ENCODE assay signal across 1 cellular context in genomic region chr1:230250676-230251075, GRCh38.
TF ChIP-seq lines count a peak whose summit lies in the region.

No MANE protein-coding gene starts in this region.

TF ChIP-seq in H1, 55 proteins besides CTCF, POLR2A, EP300 and RAD21:
- TF ChIP-seq POU5F1 (IDR thresholded peaks at IDR 0.05; ENCODE audit: low read depth, low read length) (no peak), SIRT6 (IDR thresholded peaks at IDR 0.05; ENCODE audit: low read length) (no peak), ASH2L (IDR thresholded peaks at IDR 0.05; ENCODE audit: low read length) (peak; percentile 43), TEAD4 (IDR thresholded peaks at IDR 0.05; ENCODE audit: low read depth, low read length) (peak; percentile 20; the same call in 1 of the 2 replicates)
